Comparison of ENCODE assay signal across 1 cellular context in genomic region chr18:23178661-23179081, GRCh38.
A peak's percentile ranks its signal among the peaks of the same experiment; 100 is the strongest.
TF ChIP-seq lines count a peak whose summit lies in the region.

No MANE protein-coding gene starts in this region.

TF ChIP-seq in HepG2, 621 proteins besides CTCF, POLR2A, EP300 and RAD21 (continued from another document):
- TF ChIP-seq IKZF4 (CRISPR knock-in tag; IDR thresholded peaks at IDR 0.05; ENCODE audit: borderline replicate concordance, low read depth, not compliant biosample characterization) (no peak), ZNF460 (CRISPR knock-in tag; IDR thresholded peaks at IDR 0.05; ENCODE audit: borderline replicate concordance) (peak; percentile 37; the same call in 1 of the 2 replicates), SP140L (CRISPR knock-in tag; IDR thresholded peaks at IDR 0.05; ENCODE audit: borderline replicate concordance) (no peak), KAT7 (CRISPR knock-in tag; IDR thresholded peaks at IDR 0.05; ENCODE audit: borderline replicate concordance) (no peak), SKI (IDR thresholded peaks at IDR 0.05; ENCODE audit: partially characterized antibody) (no peak), GATAD1 (CRISPR knock-in tag; IDR thresholded peaks at IDR 0.05) (no peak), ZNF674 (CRISPR knock-in tag; IDR thresholded peaks at IDR 0.05; ENCODE audit: low read depth) (no peak), MTF2 (CRISPR knock-in tag; IDR thresholded peaks at IDR 0.05; ENCODE audit: borderline replicate concordance) (no peak), IRF1 (CRISPR knock-in tag; IDR thresholded peaks at IDR 0.05; ENCODE audit: low read depth) (no peak), EED (CRISPR knock-in tag; IDR thresholded peaks at IDR 0.05) (no peak), ZNF326 (CRISPR knock-in tag; IDR thresholded peaks at IDR 0.05; ENCODE audit: borderline replicate concordance) (no peak), HHEX (CRISPR knock-in tag; IDR thresholded peaks at IDR 0.05) (peak; percentile 68), PAXIP1 (CRISPR knock-in tag; conservative IDR thresholded peaks at IDR 0.05) (0 out of 2 replicates have a peak, but pooled peaks have one; percentile 22), IRF9 (CRISPR knock-in tag; IDR thresholded peaks at IDR 0.05; ENCODE audit: borderline replicate concordance) (no peak), ZBTB33 (CRISPR knock-in tag; IDR thresholded peaks at IDR 0.05) (no peak), FOXA3 (CRISPR knock-in tag; IDR thresholded peaks at IDR 0.05) (peak; percentile 68), GABPB1 (CRISPR knock-in tag; IDR thresholded peaks at IDR 0.05) (no peak), ZGPAT (CRISPR knock-in tag; IDR thresholded peaks at IDR 0.05) (peak; percentile 49; the same call in 1 of the 2 replicates), RARA (CRISPR knock-in tag; IDR thresholded peaks at IDR 0.05) (peak; percentile 45; the same call in 1 of the 2 replicates), HMG20A (CRISPR knock-in tag; IDR thresholded peaks at IDR 0.05; ENCODE audit: borderline replicate concordance) (peak; percentile 54; the same call in 1 of the 2 replicates)
